21 cellular contexts compared by ENCODE assay signal in genomic region chr5:180137401-180138213, GRCh38.
DNase-seq lines count a peak whose midpoint lies in the region; ATAC-seq and TF ChIP-seq lines count a peak whose summit lies in the region.
"Had no signal": no experiment of that assay in that cellular context is flagged by ENCODE, and none has a peak within 500 bp of the region (broad histone marks: within the 10 kb centered on the region; RNA-seq: fewer than 3 reads in every experiment).

No MANE protein-coding gene starts in this region.

- no peaks in the 10 kb centered on the region for H3K79me2 ChIP-seq in OCI-LY7 (ENCODE audit: insufficient read depth, low read depth, low read length)

- no peak for ATAC-seq in left lobe of liver
- ATAC-seq: stimulated activated naive CD8-positive, alpha-beta T cell treated with anti-CD3 and anti-CD28 coated beads, Interleukin-15, Interleukin-2, amounts not matched to agents 100 U/mL and 50 U/mL, for 24 hours had no signal

- H4K20me1 ChIP-seq in OCI-LY7 (ENCODE audit: insufficient read depth, low read length), result no peaks in the 10 kb centered on the region

- POLR2A ChIA-PET in OCI-LY7 (lab: Charles Lee), result no interaction called here

- no peaks in the 10 kb centered on the region for H3K36me3 ChIP-seq in OCI-LY7 (ENCODE audit: insufficient read depth, low read length)
- H3K36me3 ChIP-seq: ovary, tibial artery had no signal

- no peak for TF ChIP-seq CTCF in OCI-LY7 (conservative IDR thresholded peaks at IDR 0.05; ENCODE audit: low read length)

- no peak overlapping the region for H3K27ac ChIP-seq in OCI-LY7 (ENCODE audit: low read depth, low read length, poor library complexity, severe bottlenecking)
- H3K27ac ChIP-seq: 22Rv1, ovary, tibial artery had no signal

- BruUV-seq in OCI-LY7 (replicated peaks; lab: Mats Ljungman, UMichigan), result no TSS peak

- no peak overlapping the region for H2AFZ ChIP-seq in OCI-LY7 (ENCODE audit: low read length)

- H3K9me3 ChIP-seq in OCI-LY7 (ENCODE audit: low read length), result no peaks in the 10 kb centered on the region
- H3K9me3 ChIP-seq: ovary, SK-N-SH, tibial artery had no signal

- H3K9me2 ChIP-seq in OCI-LY7 (ENCODE audit: insufficient read depth, low read length), result no peaks in the 10 kb centered on the region
- H3K9me2 ChIP-seq: SK-N-SH had no signal

- DNase-seq in DMS 273 (lab: John Stamatoyannopoulos, UW; ENCODE audit: unreplicated experiment) (peak; percentile 27), DMS 273 treated with DMSO at 0.1 percent for 48 hours (lab: John Stamatoyannopoulos, UW) (no peak), NCI-H69 (lab: John Stamatoyannopoulos, UW) (peak; percentile 26), left lobe of liver (ENCODE audit: low spot score) (peak; percentile 39), posterior vena cava (ENCODE audit: low spot score) (peak; percentile 76), germinal center (ENCODE audit: low spot score) (no peak), OCI-LY7 (ENCODE audit: low spot score) (no peak), hippocampal formation (lab: John Stamatoyannopoulos, UW) (no peak)
- DNase-seq: activated CD4-positive, alpha-beta T cell treated with anti-CD3 and anti-CD28 coated beads for 4 hours; activated naive CD8-positive, alpha-beta T cell treated with anti-CD3 and anti-CD28 coated beads, Interleukin-2, amount 10 ng/mL, durations not matched to agents 7 days and 5 days; effector CD8-positive, alpha-beta T cell; hypothalamus; IMR-90; NCI-H1105; NCI-H748 treated with DMSO at 0.1 percent for 48 hours; SK-N-SH; stimulated activated naive CD8-positive, alpha-beta T cell treated with anti-CD3 and anti-CD28 coated beads, Interleukin-15, Interleukin-2, amounts not matched to agents 100 U/mL and 50 U/mL, for 24 hours; T-helper 2 cell had no signal

- no peaks in the 10 kb centered on the region for H3K4me1 ChIP-seq in OCI-LY7 (ENCODE audit: insufficient read depth, low read length, poor library complexity, severe bottlenecking)
- H3K4me1 ChIP-seq: tibial artery had no signal

- no peak overlapping the region for H3K4me2 ChIP-seq in OCI-LY7 (ENCODE audit: low read length)
- H3K4me2 ChIP-seq: SK-N-SH had no signal

- CTCF ChIA-PET in OCI-LY7 (lab: Charles Lee; ENCODE audit: unreplicated experiment), result no interaction called here

- H3K4me3 ChIP-seq in OCI-LY7 (ENCODE audit: low read depth, low read length, poor library complexity, severe bottlenecking), result no peak overlapping the region
- H3K4me3 ChIP-seq: ovary, tibial artery had no signal

- intact Hi-C loops in posterior vena cava (cut with DNase I) (no loop called here), OCI-LY7 (cut with micrococcal nuclease; ENCODE audit: unreplicated experiment) (no loop called here)

Comparison
In these comparisons a context has a peak if more than half of its experiments do, and no peak if none do; other contexts are left out.
1. DNase-seq: peak in DMS 273 (single experiment), NCI-H69 (single experiment), left lobe of liver (single experiment) and posterior vena cava (single experiment); none in DMS 273 treated with DMSO at 0.1 percent for 48 hours (single experiment), germinal center (single experiment), OCI-LY7 (single experiment) and hippocampal formation (0 of 2).